In genomic region chr20:21503345-21503744, GRCh38 we compare ENCODE assay signal across 10 cellular contexts. TPM values are rescaled to one million over a fixed set of nuclear protein-coding genes. Genes with fewer than 3 reads are reported as not detected.
DNase-seq lines count a peak whose midpoint lies in the region; ATAC-seq, FAIRE-seq and TF ChIP-seq lines count a peak whose summit lies in the region.
"Had no signal": no experiment of that assay in that cellular context is flagged by ENCODE, and none has a peak within 500 bp of the region (broad histone marks: within the 10 kb centered on the region; RNA-seq: fewer than 3 reads in every experiment).

No MANE protein-coding gene starts in this region.

- no peaks in the 10 kb centered on the region for H3K79me2 ChIP-seq in HepG2 (ENCODE audit: insufficient read depth, low read length)

- POLR2A ChIA-PET in HepG2 (lab: Yijun Ruan, JAX) = no interaction called here
- POLR2A ChIA-PET in CD4-positive, alpha-beta memory T cell (lab: Charles Lee; ENCODE audit: partially characterized antibody) = no interaction called here
- POLR2A ChIA-PET in naive thymus-derived CD4-positive, alpha-beta T cell (lab: Charles Lee) = no interaction called here

- FAIRE-seq in HepG2 (lab: Jason Lieb, UNC) = no peak

- intact Hi-C loops in HepG2 (cut with micrococcal nuclease; ENCODE audit: unreplicated experiment) (no loop called here), right lobe of liver (cut with DNase I) (loop anchor here (5.0 to 10.0 kb wide), 3 partner anchors 71 to 639 kb away; no protein-coding TSS in a partner anchor)
- intact Hi-C loops in CD4-positive, alpha-beta memory T cell (cut with micrococcal nuclease) = no loop called here
- intact Hi-C loops in naive thymus-derived CD4-positive, alpha-beta T cell (cut with micrococcal nuclease) = loop anchor here in 1 of 2 donors (10.0 kb wide), 1 partner anchor 1419 kb away; no protein-coding TSS in a partner anchor

- no peak overlapping the region for H2AFZ ChIP-seq in HepG2 (ENCODE audit: low read length)

- CTCF ChIA-PET in HepG2 (lab: Yijun Ruan, JAX; ENCODE audit: low intra/inter-chr PET ratio, low total read pairs) = interaction anchor here (5.5 kb wide), 1 partner anchor 268 kb away, joined by 181 read pairs; no protein-coding TSS in a partner anchor
- CTCF ChIA-PET in CD4-positive, alpha-beta memory T cell (lab: Charles Lee; ENCODE audit: partially characterized antibody) = interaction anchor here (0.8 to 17.6 kb wide), 7 partner anchors 12 to 641 kb away, joined by 3 to 337 read pairs (median 6); no protein-coding TSS in a partner anchor
- CTCF ChIA-PET in naive thymus-derived CD4-positive, alpha-beta T cell (lab: Charles Lee) = interaction anchor here (0.6 to 4.3 kb wide), 8 partner anchors 131 to 818 kb away, joined by 3 to 70 read pairs (median 3); no protein-coding TSS in a partner anchor

- no peak overlapping the region for H3K9ac ChIP-seq in HepG2 (ENCODE audit: insufficient read depth, low read depth, low read length)

- TF ChIP-seq EP300 in HepG2 (IDR thresholded peaks at IDR 0.05; ENCODE audit: low read depth in 2 of 2, low read length in 2 of 2) (no peak), HepG2 (CRISPR knock-in tag; IDR thresholded peaks at IDR 0.05; ENCODE audit: borderline replicate concordance) (no peak)

- no TSS peak for BruUV-seq in HepG2 (replicated peaks; lab: Mats Ljungman, UMichigan)

- no peak for TF ChIP-seq RAD21 in HepG2 (CRISPR knock-in tag; IDR thresholded peaks at IDR 0.05)

- peaks cover 0 to 11% (median 0%) of the 10 kb centered on the region in 8 donors for H3K9me3 Mint-ChIP-seq in CD4-positive, alpha-beta memory T cell
- H3K9me3 Mint-ChIP-seq in naive thymus-derived CD4-positive, alpha-beta T cell = peaks cover 0 to 2% (median 0%) of the 10 kb centered on the region in 11 donors

- no peak overlapping the region for H3K4me2 ChIP-seq in HepG2 (ENCODE audit: low read depth, low read length)

- no peaks in the 10 kb centered on the region for H3K36me3 ChIP-seq in HepG2 (replicated peaks in 1 of 2; ENCODE audit: control insufficient read depth in 1 of 2, insufficient read depth in 2 of 2, low read length in 2 of 2)
- no peaks in the 10 kb centered on the region for H3K36me3 ChIP-seq in right lobe of liver
- no peaks in the 10 kb centered on the region for H3K36me3 ChIP-seq in CD4-positive, alpha-beta memory T cell (ENCODE audit: insufficient read depth, low read length)
- H3K36me3 ChIP-seq in naive thymus-derived CD4-positive, alpha-beta T cell (ENCODE audit: control insufficient read depth in 2 of 3, insufficient read depth in 3 of 3, low read length in 3 of 3) = no peaks in the 10 kb centered on the region
- H3K36me3 ChIP-seq: sigmoid colon had no signal

- H3K9me3 ChIP-seq in HepG2 (ENCODE audit: low read length) (no peaks in the 10 kb centered on the region), right lobe of liver (no peaks in the 10 kb centered on the region)
- no peaks in the 10 kb centered on the region for H3K9me3 ChIP-seq in CD4-positive, alpha-beta memory T cell (ENCODE audit: control insufficient read depth in 1 of 2, low read length in 2 of 2)
- no peaks in the 10 kb centered on the region for H3K9me3 ChIP-seq in naive thymus-derived CD4-positive, alpha-beta T cell (ENCODE audit: control insufficient read depth in 2 of 3, low read length in 3 of 3)
- H3K9me3 ChIP-seq: sigmoid colon had no signal

- H3K4me3 ChIP-seq in HepG2 (replicated peaks in 1 of 3; ENCODE audit: insufficient read depth in 1 of 3, low read depth in 2 of 3, low read length in 3 of 3) (no peak overlapping the region), right lobe of liver (no peak overlapping the region)
- no peak overlapping the region for H3K4me3 ChIP-seq in CD4-positive, alpha-beta memory T cell (ENCODE audit: low read length in 2 of 2)
- no peak overlapping the region for H3K4me3 ChIP-seq in naive thymus-derived CD4-positive, alpha-beta T cell (ENCODE audit: low read length)
- H3K4me3 ChIP-seq: sigmoid colon had no signal

- H3K27me3 Mint-ChIP-seq in CD4-positive, alpha-beta memory T cell = peaks cover 32 to 47% of the 10 kb centered on the region in 2 donors
- H3K27me3 Mint-ChIP-seq in naive thymus-derived CD4-positive, alpha-beta T cell = peaks cover 43 to 60% (median 44%) of the 10 kb centered on the region in 5 donors

- H4K20me1 ChIP-seq in HepG2 (ENCODE audit: insufficient read depth, low read length) = peaks cover 3% of the 10 kb centered on the region; the same call in 1 of the 2 replicates

- TF ChIP-seq POLR2A in HepG2 (IDR thresholded peaks at IDR 0.05; ENCODE audit: insufficient read depth in 1 of 2, low read depth in 2 of 2, low read length in 2 of 2) (no peak), right lobe of liver (IDR thresholded peaks at IDR 0.05) (no peak)

- H3K27ac ChIP-seq in HepG2 (ENCODE audit: extremely low read length, insufficient read depth, low read length) (no peak overlapping the region), right lobe of liver (no peak overlapping the region)
- no peak overlapping the region for H3K27ac ChIP-seq in CD4-positive, alpha-beta memory T cell (ENCODE audit: low read depth, low read length)
- H3K27ac ChIP-seq in naive thymus-derived CD4-positive, alpha-beta T cell (ENCODE audit: low read depth, low read length) = no peak overlapping the region
- H3K27ac ChIP-seq: sigmoid colon had no signal

- no peak overlapping the region for H3K4me3 Mint-ChIP-seq in CD4-positive, alpha-beta memory T cell
- H3K4me3 Mint-ChIP-seq in naive thymus-derived CD4-positive, alpha-beta T cell = peak overlapping the region in 1 of 10 donors; percentile 14

- 17% methylated on average over 4 of the region's 4 CpGs for WGBS in HepG2 (ENCODE audit: low lambda C conversion rate)
- WGBS in right lobe of liver (ENCODE audit: insufficient coverage, low coverage, low lambda C conversion rate, missing lambda C conversion rate) = 57% methylated on average over 1 of the region's 4 CpGs

- H3K27me3 ChIP-seq in HepG2 (ENCODE audit: control insufficient read depth in 1 of 2, insufficient read depth in 2 of 2, low read length in 2 of 2) (peaks cover 4 to 57% of the 10 kb centered on the region in 2 experiments; a peak in 4 of 5 replicates), right lobe of liver (peaks cover 5% of the 10 kb centered on the region in 2 donors)
- peaks cover 23% of the 10 kb centered on the region for H3K27me3 ChIP-seq in CD4-positive, alpha-beta memory T cell (ENCODE audit: insufficient read depth, low read length)
- peaks cover 7 to 19% of the 10 kb centered on the region in 2 donors for H3K27me3 ChIP-seq in naive thymus-derived CD4-positive, alpha-beta T cell (ENCODE audit: control insufficient read depth in 2 of 2, insufficient read depth in 2 of 2, low read length in 2 of 2)

- in situ Hi-C loops in HepG2 (cut with HindIII; ENCODE audit: extremely low pct_ligation_motif_present, low pct_unique_long_range_greater_than_20kb) = loop anchor here (5.0 to 10.0 kb wide), 4 partner anchors 266 to 666 kb away; no protein-coding TSS in a partner anchor
- in situ Hi-C loops in SK-MEL-5 (cut with HindIII; ENCODE audit: low pct_unique_long_range_greater_than_20kb, low sequenced_read_pairs) = no loop called here

- no peak for DNase-seq in HepG2 (ENCODE audit: low spot score)
- no peak for DNase-seq in right lobe of liver
- peak; percentile 45 for DNase-seq in SK-MEL-5 (ENCODE audit: low read depth, low spot score)
- peak; percentile 58 for DNase-seq in superior temporal gyrus (ENCODE audit: extremely low spot score)
- DNase-seq in CD4-positive, alpha-beta memory T cell = no peak
- DNase-seq in NCI-H524 (lab: John Stamatoyannopoulos, UW) = no peak
- no peak for DNase-seq in naive thymus-derived CD4-positive, alpha-beta T cell
- DNase-seq: CD8-positive, alpha-beta memory T cell; sigmoid colon had no signal

- no peak for ATAC-seq in HepG2
- ATAC-seq in right lobe of liver = no peak
- peak; percentile 91 for ATAC-seq in HG02981 (IDR thresholded peaks at IDR 0.05; ENCODE audit: unreplicated experiment)
- ATAC-seq in naive thymus-derived CD4-positive, alpha-beta T cell = no peak

- TF ChIP-seq CTCF in HepG2 (CRISPR knock-in tag; IDR thresholded peaks at IDR 0.05) (no peak), right lobe of liver (IDR thresholded peaks at IDR 0.05) (no peak)

- H3K27ac Mint-ChIP-seq in CD4-positive, alpha-beta memory T cell = peak overlapping the region in 1 of 7 donors; percentile 35
- no peak overlapping the region for H3K27ac Mint-ChIP-seq in naive thymus-derived CD4-positive, alpha-beta T cell
- H3K27ac Mint-ChIP-seq: CD8-positive, alpha-beta memory T cell had no signal

- peaks cover 0 to 2% of the 10 kb centered on the region in 2 donors for H3K36me3 Mint-ChIP-seq in CD4-positive, alpha-beta memory T cell
- no peaks in the 10 kb centered on the region for H3K36me3 Mint-ChIP-seq in naive thymus-derived CD4-positive, alpha-beta T cell
- H3K36me3 Mint-ChIP-seq: CD8-positive, alpha-beta memory T cell had no signal

- H3K4me1 ChIP-seq in HepG2 (ENCODE audit: insufficient read depth, low read length) (peaks cover 12% of the 10 kb centered on the region), right lobe of liver (peaks cover 0 to 15% (median 5%) of the 10 kb centered on the region in 4 donors)
- H3K4me1 ChIP-seq in CD4-positive, alpha-beta memory T cell (ENCODE audit: insufficient read depth, low read length) = peaks cover 12% of the 10 kb centered on the region
- peaks cover 10% of the 10 kb centered on the region in 2 donors for H3K4me1 ChIP-seq in naive thymus-derived CD4-positive, alpha-beta T cell (ENCODE audit: control insufficient read depth in 2 of 2, insufficient read depth in 2 of 2, low read length in 2 of 2)

- H3K4me1 Mint-ChIP-seq in CD4-positive, alpha-beta memory T cell = peaks cover 7 to 29% (median 22%) of the 10 kb centered on the region in 4 donors
- H3K4me1 Mint-ChIP-seq in naive thymus-derived CD4-positive, alpha-beta T cell = peaks cover 0 to 28% (median 18%) of the 10 kb centered on the region in 7 donors

RNA-seq across cellular contexts. Expression of gene NKX2-2, which starts 10.5 kb away (rescaled TPM):
- total RNA-seq in HepG2 (2016; rRNA removed; fragmentation: Illumina TruSeq; extraction: Trizol) (not detected in 2 replicates), right lobe of liver (not detected)
- not detected in 2 replicates for total RNA-seq in HepG2 (2016; cell fraction: cytosol; rRNA removed; fragmentation: Illumina TruSeq; extraction: Trizol; ENCODE audit: low read depth)
- not detected in 2 replicates for total RNA-seq in HepG2 (2016; cell fraction: insoluble cytoplasmic fraction; rRNA removed; fragmentation: Illumina TruSeq; extraction: Trizol)
- total RNA-seq in HepG2 (2016; cell fraction: membrane; rRNA removed; fragmentation: Illumina TruSeq; extraction: Trizol) = not detected in 2 replicates
- total RNA-seq in HepG2 (2016; cell fraction: nucleus; rRNA removed; fragmentation: Illumina TruSeq; extraction: Trizol) = not detected in 2 replicates
- polyA plus RNA-seq in HepG2 (2011; rRNA removed) = not detected in 2 replicates
- not detected in 2 replicates for polyA plus RNA-seq in HepG2 (2011; cell fraction: cytosol; rRNA removed)
- not detected in 2 replicates for polyA plus RNA-seq in HepG2 (2011; cell fraction: nucleus; rRNA removed)
- not detected in 2 replicates for polyA plus RNA-seq in HepG2 (2012)
- not detected in 2 replicates for polyA plus RNA-seq in HepG2 (2016; cell fraction: cytosol; fragmentation: Illumina TruSeq; extraction: Trizol; ENCODE audit: low read depth)
- polyA plus RNA-seq in HepG2 (2016; cell fraction: insoluble cytoplasmic fraction; fragmentation: Illumina TruSeq; extraction: Trizol; ENCODE audit: low read depth) = not detected in 2 replicates
- not detected in 2 replicates for polyA plus RNA-seq in HepG2 (2016; cell fraction: membrane; fragmentation: Illumina TruSeq; extraction: Trizol; ENCODE audit: low read depth)
- not detected in 2 replicates for polyA plus RNA-seq in HepG2 (2016; cell fraction: nucleus; fragmentation: Illumina TruSeq; extraction: Trizol; ENCODE audit: insufficient read depth, low read depth)
- polyA minus RNA-seq in HepG2 (2011; rRNA and poly(A)+ RNA removed; ENCODE audit: low replicate concordance) = not detected in 2 replicates
- not detected in 2 replicates for polyA minus RNA-seq in HepG2 (2011; cell fraction: cytosol; rRNA and poly(A)+ RNA removed)
- not detected in 2 replicates for polyA minus RNA-seq in HepG2 (2011; cell fraction: nucleus; rRNA and poly(A)+ RNA removed)
- 0.13 TPM in 1 of 2 replicates, not detected in the other for total RNA-seq in SK-MEL-5 (2014; rRNA removed; shearing (Covaris generic))
- polyA plus RNA-seq in SK-MEL-5 (2015; cell fraction: cytosol; rRNA removed) = 0.13 TPM in 1 of 2 replicates, not detected in the other
- polyA plus RNA-seq in SK-MEL-5 (2015; cell fraction: nucleus; rRNA removed) = 0.11 TPM in 1 of 2 replicates, not detected in the other
- total RNA-seq in CD4-positive, alpha-beta memory T cell = not detected
- not detected for polyA plus RNA-seq in CD4-positive, alpha-beta memory T cell
- not detected for total RNA-seq in naive thymus-derived CD4-positive, alpha-beta T cell
- polyA plus RNA-seq in naive thymus-derived CD4-positive, alpha-beta T cell = not detected
- total RNA-seq: CD8-positive, alpha-beta memory T cell; sigmoid colon had no signal
- polyA plus RNA-seq: CD8-positive, alpha-beta memory T cell had no signal

Comparison
In these comparisons a context has a peak if more than half of its experiments do, and no peak if none do; other contexts are left out.
1. intact Hi-C loops: an anchor here in right lobe of liver (5.0 to 10.0 kb wide); none called in HepG2 and CD4-positive, alpha-beta memory T cell.
2. DNase-seq: peak in SK-MEL-5 (single experiment) and superior temporal gyrus (single experiment); none in HepG2 (single experiment), right lobe of liver (0 of 3), CD4-positive, alpha-beta memory T cell (0 of 5), NCI-H524 (0 of 2) and naive thymus-derived CD4-positive, alpha-beta T cell (0 of 9).